ENCODE assay signal across 9 cellular contexts in genomic region chr6:33123732-33124524, GRCh38. TPM values are rescaled to one million over a fixed set of nuclear protein-coding genes. Genes with fewer than 3 reads are reported as not detected.
DNase-seq lines count a peak whose midpoint lies in the region; ATAC-seq and TF ChIP-seq lines count a peak whose summit lies in the region.
"Had no signal": no experiment of that assay in that cellular context is flagged by ENCODE, and none has a peak within 500 bp of the region (broad histone marks: within the 10 kb centered on the region; RNA-seq: fewer than 3 reads in every experiment).

No MANE protein-coding gene starts in this region.

- H3K36me3 ChIP-seq in RWPE2 (ENCODE audit: low read depth) (no peaks in the 10 kb centered on the region), fibroblast of lung (ENCODE audit: control insufficient read depth, insufficient read depth, low read length) (no peaks in the 10 kb centered on the region)

- H3K9ac ChIP-seq in fibroblast of lung (ENCODE audit: insufficient read depth, low read length), result no peak overlapping the region
- H3K9ac ChIP-seq: BLaER1 treated with 17β-estradiol and CSF1 and Interleukin-3, amounts not matched to agents 10 nM and 100 nM had no signal

- ATAC-seq in RWPE2 (ENCODE audit: low read depth) (0 out of 3 replicates have a peak, but pooled peaks have one; percentile 36), HG03280 (IDR thresholded peaks at IDR 0.05; ENCODE audit: unreplicated experiment) (no peak)
- peak; percentile 55 for ATAC-seq in stimulated activated effector memory CD8-positive, alpha-beta T cell treated with anti-CD3 and anti-CD28 coated beads, Interleukin-12 subunit alpha, Interleukin-12 subunit beta, amount 100 ng/mL, for 72 hours

- H3K4me1 ChIP-seq in RWPE2 (ENCODE audit: insufficient read depth, poor library complexity, severe bottlenecking) (no peaks in the 10 kb centered on the region), fibroblast of lung (ENCODE audit: control insufficient read depth, extremely low read depth, insufficient read depth, low read length) (no peaks in the 10 kb centered on the region)

- H3K4me2 ChIP-seq in fibroblast of lung (ENCODE audit: extremely low read depth, insufficient read depth, low read length), result no peak overlapping the region
- H3K4me2 ChIP-seq: BLaER1 treated with 17β-estradiol and CSF1 and Interleukin-3, amounts not matched to agents 10 nM and 100 nM had no signal

- peak; percentile 41 for DNase-seq in NCI-H2227 (lab: John Stamatoyannopoulos, UW; ENCODE audit: unreplicated experiment)
- DNase-seq in NCI-H2227 treated with DMSO at 0.1 percent for 48 hours (lab: John Stamatoyannopoulos, UW), result no peak
- peak; percentile 82 for DNase-seq in KBM-7
- no peak for DNase-seq in RWPE2 (ENCODE audit: low spot score)
- peak; percentile 14 to 37 for DNase-seq in fibroblast of lung (ENCODE audit: low read depth in 2 of 2)
- DNase-seq in stimulated activated effector memory CD8-positive, alpha-beta T cell treated with anti-CD3 and anti-CD28 coated beads, Interleukin-12 subunit alpha, Interleukin-12 subunit beta, amount 100 ng/mL, for 72 hours (ENCODE audit: low spot score in 2 of 2), result no peak
- no peak for DNase-seq in activated CD4-positive, CD25-positive, alpha-beta regulatory T cell (lab: John Stamatoyannopoulos, UW)

- H3K9me3 ChIP-seq in RWPE2 (ENCODE audit: severe bottlenecking) (no peaks in the 10 kb centered on the region), fibroblast of lung (ENCODE audit: control insufficient read depth, insufficient read depth, low read depth, low read length) (no peaks in the 10 kb centered on the region)

- H3K27me3 ChIP-seq in RWPE2 (ENCODE audit: insufficient read depth, poor library complexity, severe bottlenecking) (peaks cover 9% of the 10 kb centered on the region), fibroblast of lung (ENCODE audit: control insufficient read depth, insufficient read depth, low read length) (peaks cover 10% of the 10 kb centered on the region)
- H3K27me3 ChIP-seq: BLaER1 treated with 17β-estradiol and CSF1 and Interleukin-3, amounts not matched to agents 10 nM and 100 nM had no signal

- no peaks in the 10 kb centered on the region for H3K4me1 Mint-ChIP-seq in stimulated activated effector memory CD8-positive, alpha-beta T cell treated with anti-CD3 and anti-CD28 coated beads, Interleukin-12 subunit alpha, Interleukin-12 subunit beta, amount 100 ng/mL, for 72 hours

- H3K36me3 Mint-ChIP-seq in stimulated activated effector memory CD8-positive, alpha-beta T cell treated with anti-CD3 and anti-CD28 coated beads, Interleukin-12 subunit alpha, Interleukin-12 subunit beta, amount 100 ng/mL, for 72 hours, result no peaks in the 10 kb centered on the region

- peak; percentile 62 for TF ChIP-seq CTCF in RWPE2 (IDR thresholded peaks at IDR 0.05; ENCODE audit: poor library complexity, severe bottlenecking)
- TF ChIP-seq CTCF in fibroblast of lung (conservative IDR thresholded peaks at IDR 0.05 in 1 of 2, IDR thresholded peaks at IDR 0.05 in 1 of 2; ENCODE audit: low read depth in 1 of 2, low read length in 2 of 2), result peak; percentile 24 to 44

- no peak overlapping the region for H2AFZ ChIP-seq in fibroblast of lung (ENCODE audit: low read length)

- in situ Hi-C loops in KBM-7 (cut with MboI; ENCODE audit: low pct_unique_long_range_greater_than_20kb, low sequenced_read_pairs), result no loop called here

- H4K20me1 ChIP-seq in fibroblast of lung (ENCODE audit: control insufficient read depth, extremely low read depth, insufficient read depth, low read length), result no peaks in the 10 kb centered on the region
- H4K20me1 ChIP-seq: BLaER1 treated with 17β-estradiol and CSF1 and Interleukin-3, amounts not matched to agents 10 nM and 100 nM had no signal

- H3K4me3 Mint-ChIP-seq in stimulated activated effector memory CD8-positive, alpha-beta T cell treated with anti-CD3 and anti-CD28 coated beads, Interleukin-12 subunit alpha, Interleukin-12 subunit beta, amount 100 ng/mL, for 72 hours, result no peak overlapping the region

- peaks cover 5% of the 10 kb centered on the region for H3K9me3 Mint-ChIP-seq in stimulated activated effector memory CD8-positive, alpha-beta T cell treated with anti-CD3 and anti-CD28 coated beads, Interleukin-12 subunit alpha, Interleukin-12 subunit beta, amount 100 ng/mL, for 72 hours

- H3K4me3 ChIP-seq in RWPE2 (ENCODE audit: severe bottlenecking) (no peak overlapping the region), fibroblast of lung (replicated peaks in 1 of 4; ENCODE audit: control extremely low read depth in 1 of 4, insufficient read depth in 1 of 4, low read depth in 3 of 4, low read length in 4 of 4) (no peak overlapping the region)
- H3K4me3 ChIP-seq: BLaER1 treated with 17β-estradiol and CSF1 and Interleukin-3, amounts not matched to agents 10 nM and 100 nM had no signal

- H3K27ac Mint-ChIP-seq in stimulated activated effector memory CD8-positive, alpha-beta T cell treated with anti-CD3 and anti-CD28 coated beads, Interleukin-12 subunit alpha, Interleukin-12 subunit beta, amount 100 ng/mL, for 72 hours, result no peak overlapping the region

- H3K79me2 ChIP-seq in fibroblast of lung (ENCODE audit: control insufficient read depth, insufficient read depth, low read length), result no peaks in the 10 kb centered on the region

- H3K27ac ChIP-seq in RWPE2 (ENCODE audit: poor library complexity, severe bottlenecking) (no peak overlapping the region), fibroblast of lung (ENCODE audit: insufficient read depth, low read length) (no peak overlapping the region)
- H3K27ac ChIP-seq: BLaER1 treated with 17β-estradiol and CSF1 and Interleukin-3, amounts not matched to agents 10 nM and 100 nM had no signal

RNA-seq across cellular contexts. Expression of gene HLA-DPB1, which starts 48.1 kb away (rescaled TPM):
- 1.3 and 5.4 TPM in 2 replicates for total RNA-seq in fibroblast of lung
- polyA plus RNA-seq in fibroblast of lung, result 11.0 and 11.5 TPM in 2 replicates
- polyA plus RNA-seq in fibroblast of lung (2012), result 11.9 and 12.7 TPM in 2 replicates
- polyA minus RNA-seq in fibroblast of lung (ENCODE audit: low replicate concordance), result 17.9 and 29.3 TPM in 2 replicates

RNA-seq across cellular contexts. Expression of gene HLA-DPA1, which starts 50.5 kb away (rescaled TPM):
- 1.0 and 1.5 TPM in 2 replicates for total RNA-seq in fibroblast of lung
- polyA plus RNA-seq in fibroblast of lung, result 3.3 and 9.1 TPM in 2 replicates
- polyA plus RNA-seq in fibroblast of lung (2012), result 3.6 and 6.0 TPM in 2 replicates
- 0.59 and 6.6 TPM in 2 replicates for polyA minus RNA-seq in fibroblast of lung (ENCODE audit: low replicate concordance)

Comparison
In these comparisons a context has a peak if more than half of its experiments do, and no peak if none do; other contexts are left out.
1. DNase-seq: peak in NCI-H2227 (single experiment), KBM-7 (single experiment) and fibroblast of lung (2 of 2); none in NCI-H2227 treated with DMSO at 0.1 percent for 48 hours (single experiment), RWPE2 (single experiment), stimulated activated effector memory CD8-positive, alpha-beta T cell treated with anti-CD3 and anti-CD28 coated beads, Interleukin-12 subunit alpha, Interleukin-12 subunit beta, amount 100 ng/mL, for 72 hours (0 of 2) and activated CD4-positive, CD25-positive, alpha-beta regulatory T cell (0 of 4).